Comparison of ENCODE assay signal across 21 cellular contexts in the genomic region with DNA sequence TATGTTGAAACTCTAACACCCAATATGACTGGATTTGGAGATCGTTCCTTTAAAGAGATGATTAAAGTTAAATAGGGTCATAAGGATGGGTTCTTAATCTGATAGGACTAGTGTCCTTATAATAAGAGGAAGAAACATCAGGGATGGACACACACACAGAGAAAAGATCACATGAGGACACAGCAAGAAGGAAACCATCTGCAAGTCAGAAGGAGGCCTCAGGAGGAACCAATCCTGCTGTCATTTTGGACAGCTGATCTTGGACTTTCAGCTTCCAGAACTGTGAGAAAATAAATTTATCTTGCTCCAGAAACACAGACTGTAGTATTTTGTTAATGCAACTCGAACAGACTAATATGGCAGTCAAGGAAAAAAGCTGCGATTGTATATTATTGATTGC.
"Had no signal": no experiment of that assay in that cellular context is flagged by ENCODE, and none has a peak within 500 bp of the region (broad histone marks: within the 10 kb centered on the region; RNA-seq: fewer than 3 reads in every experiment).

No MANE protein-coding gene starts in this region.

- H3K4me2 ChIP-seq: KMS-11 had no signal

- ATAC-seq: K562, Panc1, PC-3 had no signal

- H3K4me3 Mint-ChIP-seq: IgD-negative memory B cell had no signal

- H3K4me3 ChIP-seq: K562, SJCRH30 had no signal

- H3K4me1 ChIP-seq: SJCRH30 had no signal

- H3K27ac Mint-ChIP-seq: IgD-negative memory B cell had no signal

- H3K36me3 ChIP-seq: SJCRH30 had no signal

- H3K27me3 Mint-ChIP-seq: IgD-negative memory B cell had no signal

- H3K36me3 Mint-ChIP-seq: IgD-negative memory B cell had no signal

- DNase-seq: Kasumi-1, MM.1S, NCI-H1092 treated with DMSO at 0.1 percent for 48 hours, NCI-H1436, NCI-H187, NCI-H2029, NCI-H2081 treated with DMSO at 0.1 percent for 48 hours, NCI-H2171, NCI-H345, NCI-H446 treated with DMSO at 0.1 percent for 48 hours, NCI-H510A treated with DMSO at 0.1 percent for 48 hours, NCI-H526, PC-3, SHP77 treated with DMSO at 0.1 percent for 48 hours, SJCRH30 had no signal

- H3K4me1 Mint-ChIP-seq: IgD-negative memory B cell had no signal

- H3K27ac ChIP-seq: HL-60, KMS-11, RWPE1, SJCRH30 had no signal

- H3K9me3 ChIP-seq: SJCRH30 had no signal

- H3K27me3 ChIP-seq: SJCRH30 had no signal
